Comparison of ENCODE assay signal across 9 cellular contexts in genomic region chr9:76403352-76403751, GRCh38. TPM values are rescaled to one million over a fixed set of nuclear protein-coding genes. Genes with fewer than 3 reads are reported as not detected.
DNase-seq lines count a peak whose midpoint lies in the region; ATAC-seq and TF ChIP-seq lines count a peak whose summit lies in the region.
"Had no signal": no experiment of that assay in that cellular context is flagged by ENCODE, and none has a peak within 500 bp of the region (broad histone marks: within the 10 kb centered on the region; RNA-seq: fewer than 3 reads in every experiment).

No MANE protein-coding gene starts in this region.

- in situ Hi-C loops in IMR-90 (cut with MboI; ENCODE audit: low sequenced_read_pairs), result no loop called here

- 0 out of 2 replicates have a peak overlapping the region, but pooled peaks have one; percentile 55 for H2BK20ac ChIP-seq in IMR-90 (ENCODE audit: low read depth, low read length)

- 0% methylated on average over 1 of the region's 2 CpGs; no CpG with 5 or more reads in 1 of the 2 experiments for WGBS in IMR-90 (ENCODE audit: extremely low coverage in 2 of 2, insufficient read length in 1 of 2), 2 experiments

- H3K14ac ChIP-seq in IMR-90 (replicated peaks; ENCODE audit: low read depth, low read length), result no peak overlapping the region; the same call in 1 of the 2 replicates

- peaks cover 7% of the 10 kb centered on the region for H3K4me1 ChIP-seq in IMR-90 (ENCODE audit: control insufficient read depth, insufficient read depth, low read length)

- peaks cover 6 to 8% of the 10 kb centered on the region in 2 donors for H3K4me1 Mint-ChIP-seq in natural killer cell

- H3K9me3 ChIP-seq in IMR-90 (ENCODE audit: control insufficient read depth, insufficient read depth, low read length), result no peaks in the 10 kb centered on the region

- DNase-seq in Right ventricle myocardium inferior (ENCODE audit: missing footprints) (no peak), cardiac septum (ENCODE audit: low spot score) (no peak), IMR-90 (peak; percentile 85), SW480 (ENCODE audit: low spot score) (peak; percentile 78), epidermal melanocyte (ENCODE audit: insufficient read length, low spot score) (peak; percentile 50), natural killer cell (no peak), NCI-H1105 treated with DMSO at 0.1 percent for 48 hours (lab: John Stamatoyannopoulos, UW) (no peak)

- H3K4ac ChIP-seq in IMR-90 (ENCODE audit: low read depth, low read length), result peak overlapping the region; percentile 61; the same call in 1 of the 2 replicates

- H3K23ac ChIP-seq in IMR-90 (ENCODE audit: low read depth, low read length), result peak overlapping the region; percentile 51; the same call in 1 of the 2 replicates

- H3K36me3 Mint-ChIP-seq in natural killer cell, result no peaks in the 10 kb centered on the region

- peak; percentile 79 for ATAC-seq in Right ventricle myocardium inferior
- ATAC-seq in GM21619 (IDR thresholded peaks at IDR 0.05; ENCODE audit: unreplicated experiment), result peak; percentile 96
- peak; percentile 84 for ATAC-seq in IMR-90 (ENCODE audit: low read depth)
- ATAC-seq in natural killer cell, result peak; percentile 76 to 87 (median 80)

- no peak overlapping the region for H3K56ac ChIP-seq in IMR-90 (ENCODE audit: extremely low read depth, insufficient read depth, low read length)

- peaks cover 0 to 6% of the 10 kb centered on the region in 2 donors for H3K27me3 Mint-ChIP-seq in natural killer cell (ENCODE audit: low read depth in 2 of 2)

- no TSS peak for BruUV-seq in IMR-90 (replicated peaks; lab: Mats Ljungman, UMichigan)

- H4K8ac ChIP-seq in IMR-90 (ENCODE audit: low read depth in 2 of 2, low read length in 2 of 2), result peak overlapping the region; percentile 30 to 93; a peak in 3 of 4 replicates

- 0 out of 2 replicates have a peak overlapping the region, but pooled peaks have one; percentile 2 for H3K18ac ChIP-seq in IMR-90 (ENCODE audit: low read depth, low read length)

- peak overlapping the region; percentile 59 for H2BK120ac ChIP-seq in IMR-90 (ENCODE audit: low read depth, low read length)

- H3K27me3 ChIP-seq in IMR-90 (ENCODE audit: control insufficient read depth, insufficient read depth, low read length), result no peaks in the 10 kb centered on the region

- H3K79me1 ChIP-seq in IMR-90 (ENCODE audit: low read depth in 1 of 2, low read length in 2 of 2), result no peaks in the 10 kb centered on the region

- peak overlapping the region; percentile 26; the same call in 1 of the 2 replicates for H3K27ac ChIP-seq in IMR-90 (ENCODE audit: insufficient read depth, low read length)

- peak overlapping the region; percentile 60; the same call in 1 of the 2 replicates for H4K91ac ChIP-seq in IMR-90 (ENCODE audit: insufficient read depth, low read depth, low read length)

- no peaks in the 10 kb centered on the region for H4K20me1 ChIP-seq in IMR-90 (ENCODE audit: insufficient read depth, low read length)

- H3K4me3 ChIP-seq in IMR-90 (ENCODE audit: insufficient read depth, low read depth, low read length), result no peak overlapping the region
- H3K4me3 ChIP-seq: skin epidermis had no signal

- dilution Hi-C loops in IMR-90 (cut with HindIII; ENCODE audit: low sequenced_read_pairs, unreplicated experiment), result no loop called here

- intact Hi-C loops in Right ventricle myocardium inferior (cut with DNase I) (no loop called here), cardiac septum (cut with DNase I) (loop anchor here (5.0 kb wide), 1 partner anchor 299 kb away; no protein-coding TSS in a partner anchor), IMR-90 (cut with micrococcal nuclease) (loop anchor here (1.0 to 5.0 kb wide), 3 partner anchors 49 to 301 kb away; no protein-coding TSS in a partner anchor), natural killer cell (cut with micrococcal nuclease) (loop anchor here (1.0 kb wide), 2 partner anchors 255 to 301 kb away; no protein-coding TSS in a partner anchor)

- peak overlapping the region; percentile 67 for H3K4me3 Mint-ChIP-seq in natural killer cell

- no peaks in the 10 kb centered on the region for H3K9me1 ChIP-seq in IMR-90 (ENCODE audit: insufficient read depth, low read length)

- peak overlapping the region; percentile 53 to 61 for H3K27ac Mint-ChIP-seq in natural killer cell

- no peaks in the 10 kb centered on the region for H3K36me3 ChIP-seq in IMR-90 (ENCODE audit: control insufficient read depth, insufficient read depth, low read length)

- TF ChIP-seq RAD21 in IMR-90 (IDR thresholded peaks at IDR 0.05; ENCODE audit: low read length), result peak; percentile 54

- peak overlapping the region; percentile 57; the same call in 1 of the 3 replicates for H2BK15ac ChIP-seq in IMR-90 (ENCODE audit: low read depth, low read length)

- H2AFZ ChIP-seq in IMR-90 (replicated peaks; ENCODE audit: low read length, poor library complexity), result peak overlapping the region; percentile 84

- CTCF ChIA-PET in IMR-90 (lab: Yijun Ruan, JAX), result no interaction called here

- H3K4me2 ChIP-seq in IMR-90 (ENCODE audit: low read depth, low read length), result peak overlapping the region; percentile 53

- H2AK9ac ChIP-seq in IMR-90 (replicated peaks; ENCODE audit: low read depth, low read length, poor library complexity), result no peak overlapping the region

- no peak overlapping the region for H2AK5ac ChIP-seq in IMR-90 (ENCODE audit: low read depth, low read length)

- POLR2A ChIA-PET in IMR-90 (lab: Charles Lee; ENCODE audit: unreplicated experiment), result no interaction called here

- TF ChIP-seq CTCF in IMR-90 (conservative IDR thresholded peaks at IDR 0.05; ENCODE audit: low read depth, low read length) (peak; percentile 69), natural killer cell (IDR thresholded peaks at IDR 0.05) (peak; percentile 52)

- H4K5ac ChIP-seq in IMR-90 (ENCODE audit: low read depth, low read length), result 0 out of 2 replicates have a peak overlapping the region, but pooled peaks have one; percentile 9

- no peaks in the 10 kb centered on the region for H3K9me3 Mint-ChIP-seq in natural killer cell

- TF ChIP-seq POLR2A in IMR-90 (IDR thresholded peaks at IDR 0.05; ENCODE audit: low read depth, low read length), result no peak

- peak overlapping the region; percentile 72 for H2BK5ac ChIP-seq in IMR-90 (ENCODE audit: low read depth, low read length, poor library complexity, severe bottlenecking)

- peak overlapping the region; percentile 58 for H3K9ac ChIP-seq in IMR-90 (ENCODE audit: low read depth, low read length)

TF ChIP-seq in IMR-90, 13 proteins besides CTCF, POLR2A, EP300 and RAD21:
- TF ChIP-seq CEBPB (IDR thresholded peaks at IDR 0.05; ENCODE audit: low read depth, low read length), result peak; percentile 30; the same call in 1 of the 2 replicates
- no peak; the same call in 1 of the 2 replicates for TF ChIP-seq MXI1 (IDR thresholded peaks at IDR 0.05; ENCODE audit: borderline replicate concordance, low read depth, low read length)
- no peak for TF ChIP-seq USF2 (IDR thresholded peaks at IDR 0.05; ENCODE audit: low read depth, low read length)
- no peak for TF ChIP-seq NFE2L2 (IDR thresholded peaks at IDR 0.05; ENCODE audit: low read depth, low read length)
- no peak for TF ChIP-seq RCOR1 (IDR thresholded peaks at IDR 0.05; ENCODE audit: insufficient replicate concordance, low read length)
- TF ChIP-seq CHD1 (IDR thresholded peaks at IDR 0.05; ENCODE audit: low read depth, low read length), result no peak
- no peak for TF ChIP-seq MAZ (IDR thresholded peaks at IDR 0.05; ENCODE audit: borderline replicate concordance, low read depth, low read length)
- no peak for TF ChIP-seq FOS (IDR thresholded peaks at IDR 0.05; ENCODE audit: low read depth, low read length)
- TF ChIP-seq RFX5 (IDR thresholded peaks at IDR 0.05; ENCODE audit: low read depth, low read length), result no peak
- peak; percentile 71 for TF ChIP-seq SMC3 (IDR thresholded peaks at IDR 0.05; ENCODE audit: low read depth, low read length)
- no peak for TF ChIP-seq MAFK (IDR thresholded peaks at IDR 0.05; ENCODE audit: low read depth, low read length)

RNA-seq across cellular contexts. Expression of gene RFK, which starts 9.1 kb away (rescaled TPM):
- total RNA-seq in Right ventricle myocardium inferior (23.9 TPM), cardiac septum (18.1 TPM), IMR-90 (2012; rRNA removed) (13.8 and 29.2 TPM in 2 replicates), natural killer cell (10 to 100 TPM in 1 of 3 donors, 1 to 10 TPM in 2; 8.7 to 11.5 (median 9.2) TPM)
- polyA plus RNA-seq in IMR-90 (2012; rRNA removed), result 8.8 and 10.3 TPM in 2 replicates
- polyA plus RNA-seq in IMR-90 (2012; cell fraction: cytosol; rRNA removed), result 5.1 and 7.3 TPM in 2 replicates
- polyA plus RNA-seq in IMR-90 (2012; cell fraction: nucleus; rRNA removed; ENCODE audit: low replicate concordance), result 2.7 and 3.2 TPM in 2 replicates

RNA-seq across cellular contexts. Expression of gene GCNT1, which starts 55.6 kb away (rescaled TPM):
- total RNA-seq in Right ventricle myocardium inferior, result 3.2 TPM
- total RNA-seq in cardiac septum, result 2.0 TPM
- total RNA-seq in IMR-90 (2012; rRNA removed), result 10.0 and 46.6 TPM in 2 replicates
- polyA plus RNA-seq in IMR-90 (2012; rRNA removed), result 9.3 and 12.5 TPM in 2 replicates
- polyA plus RNA-seq in IMR-90 (2012; cell fraction: cytosol; rRNA removed), result 2.9 and 4.5 TPM in 2 replicates
- 1.8 and 7.6 TPM in 2 replicates for polyA plus RNA-seq in IMR-90 (2012; cell fraction: nucleus; rRNA removed; ENCODE audit: low replicate concordance)
- total RNA-seq in natural killer cell, result 10 to 100 TPM in 2 of 3 donors, 1 to 10 TPM in 1; 8.6 to 23.7 (median 18.5) TPM

Comparison
In these comparisons a context has a peak if more than half of its experiments do, and no peak if none do; other contexts are left out.
1. DNase-seq: peak in IMR-90 (single experiment), SW480 (single experiment) and epidermal melanocyte (single experiment); none in Right ventricle myocardium inferior (single experiment), cardiac septum (single experiment), natural killer cell (single experiment) and NCI-H1105 treated with DMSO at 0.1 percent for 48 hours (single experiment).
2. Peak in every context shown above with its lines, with median percentiles within 50 percentile points of each other: ATAC-seq.